ENCODE assay signal across 16 cellular contexts in the genomic region with DNA sequence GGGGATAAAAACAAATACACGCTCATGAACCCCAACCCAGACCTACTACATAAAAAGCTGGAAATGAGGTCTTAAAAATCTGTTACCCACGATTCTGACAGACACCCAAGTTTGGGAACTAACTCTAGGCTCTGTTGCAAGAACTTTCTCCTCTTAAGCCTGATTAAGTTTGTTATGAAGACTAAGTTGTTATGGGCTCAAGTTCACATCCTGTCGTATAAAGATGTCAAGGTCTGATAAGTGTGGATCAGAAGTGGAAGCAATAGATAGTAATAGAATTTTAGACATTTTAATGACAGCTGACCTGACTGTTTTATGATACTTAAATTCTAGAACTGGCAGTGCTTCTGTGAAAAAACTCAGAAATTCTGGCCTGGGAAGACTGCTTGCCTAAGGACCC. TPM values are rescaled to one million over a fixed set of nuclear protein-coding genes. Genes with fewer than 3 reads are reported as not detected.
DNase-seq lines count a peak whose midpoint lies in the region; ATAC-seq and TF ChIP-seq lines count a peak whose summit lies in the region.
"Had no signal": no experiment of that assay in that cellular context is flagged by ENCODE, and none has a peak within 500 bp of the region (broad histone marks: within the 10 kb centered on the region; RNA-seq: fewer than 3 reads in every experiment).

No MANE protein-coding gene starts in this region.

- no peak overlapping the region for H2AFZ ChIP-seq in trophoblast cell (ENCODE audit: insufficient read depth, low read length, poor library complexity)
- H2AFZ ChIP-seq in GM23338: no peak overlapping the region

- H3K4me1 ChIP-seq in CD8-positive, alpha-beta T cell (ENCODE audit: insufficient read depth, low read length): peaks cover 88% of the 10 kb centered on the region
- H3K4me1 ChIP-seq in adipocyte (ENCODE audit: control insufficient read depth, insufficient read depth, low read length): peaks cover 47% of the 10 kb centered on the region
- peaks cover 45 to 53% of the 10 kb centered on the region in 2 experiments for H3K4me1 ChIP-seq in neutrophil (ENCODE audit: control insufficient read depth in 1 of 2, insufficient read depth in 1 of 2, low read depth in 1 of 2, low read length in 1 of 2)
- peaks cover 4 to 5% of the 10 kb centered on the region in 2 experiments for H3K4me1 ChIP-seq in trophoblast cell (ENCODE audit: control insufficient read depth in 1 of 2, insufficient read depth in 2 of 2, low read length in 2 of 2)
- H3K4me1 ChIP-seq in GM23338 (ENCODE audit: insufficient read depth): peaks cover 19% of the 10 kb centered on the region

- no peak overlapping the region for H3K4me3 ChIP-seq in CD8-positive, alpha-beta T cell (ENCODE audit: low read depth, low read length)
- H3K4me3 ChIP-seq in NB4 (ENCODE audit: low read depth, low read length) (no peak overlapping the region), adipocyte (ENCODE audit: low read length) (no peak overlapping the region), neutrophil (ENCODE audit: low read depth in 1 of 2, low read length in 1 of 2) (no peak overlapping the region), trophoblast cell (ENCODE audit: low read depth, low read length) (no peak overlapping the region), GM23338 (no peak overlapping the region)
- H3K4me3 ChIP-seq: pancreas had no signal

- no peaks in the 10 kb centered on the region for H3K9me3 ChIP-seq in CD8-positive, alpha-beta T cell (ENCODE audit: low read length)
- H3K9me3 ChIP-seq in adipocyte (ENCODE audit: control insufficient read depth, low read length) (no peaks in the 10 kb centered on the region), neutrophil (no peaks in the 10 kb centered on the region), trophoblast cell (ENCODE audit: insufficient read depth, low read depth, low read length) (no peaks in the 10 kb centered on the region)
- H3K9me3 ChIP-seq: pancreas had no signal

- no peaks in the 10 kb centered on the region for H3K9me3 Mint-ChIP-seq in CD8-positive, alpha-beta T cell
- no peaks in the 10 kb centered on the region for H3K9me3 Mint-ChIP-seq in GM23338

- WGBS in trophoblast cell (ENCODE audit: extremely low coverage, insufficient coverage, insufficient read length): no CpG with 5 or more reads among the region's 3 CpGs

- no peak overlapping the region for H2AK5ac ChIP-seq in trophoblast cell (ENCODE audit: low read length)

- H3K4me1 Mint-ChIP-seq in CD8-positive, alpha-beta T cell (ENCODE audit: low read depth): peaks cover 92% of the 10 kb centered on the region
- H3K4me1 Mint-ChIP-seq in GM23338: peaks cover 26% of the 10 kb centered on the region

- H3K27me3 Mint-ChIP-seq in CD8-positive, alpha-beta T cell (ENCODE audit: low read depth): no peaks in the 10 kb centered on the region
- H3K27me3 Mint-ChIP-seq in GM23338 (ENCODE audit: insufficient read depth, low read depth, poor library complexity): no peaks in the 10 kb centered on the region

- H3K9me2 ChIP-seq in GM23338 (ENCODE audit: insufficient read depth): no peaks in the 10 kb centered on the region

- H3K27me3 ChIP-seq in CD8-positive, alpha-beta T cell (ENCODE audit: insufficient read depth, low read length): no peaks in the 10 kb centered on the region
- no peaks in the 10 kb centered on the region for H3K27me3 ChIP-seq in adipocyte (replicated peaks; ENCODE audit: control insufficient read depth, insufficient read depth, low read length)
- no peaks in the 10 kb centered on the region for H3K27me3 ChIP-seq in neutrophil
- H3K27me3 ChIP-seq in trophoblast cell (ENCODE audit: insufficient read depth, low read length): no peaks in the 10 kb centered on the region
- no peaks in the 10 kb centered on the region for H3K27me3 ChIP-seq in GM23338 (ENCODE audit: insufficient read depth)
- H3K27me3 ChIP-seq: pancreas had no signal

- H4K12ac ChIP-seq in trophoblast cell (ENCODE audit: low read depth, low read length): no peak overlapping the region

- peak overlapping the region; percentile 43 for H3K9ac ChIP-seq in adipocyte (ENCODE audit: low read length)
- H3K9ac ChIP-seq in trophoblast cell (ENCODE audit: low read length): no peak overlapping the region
- H3K9ac ChIP-seq: KMS-11 had no signal

- no peaks in the 10 kb centered on the region for H3K79me2 ChIP-seq in trophoblast cell (ENCODE audit: control insufficient read depth, insufficient read depth, low read length, poor library complexity)
- peaks cover 23% of the 10 kb centered on the region for H3K79me2 ChIP-seq in GM23338 (replicated peaks; ENCODE audit: insufficient read depth)

- H3K23ac ChIP-seq in trophoblast cell (ENCODE audit: low read length): no peak overlapping the region

- ATAC-seq in CD8-positive, alpha-beta T cell: no peak
- no peak for ATAC-seq in GM23338
- ATAC-seq: pancreas had no signal

- TF ChIP-seq CTCF in CD8-positive, alpha-beta T cell (IDR thresholded peaks at IDR 0.05): no peak
- TF ChIP-seq CTCF in NB4 (IDR thresholded peaks at IDR 0.05; ENCODE audit: low read depth, low read length) (no peak), neutrophil (IDR thresholded peaks at IDR 0.05) (no peak), GM23338 (conservative IDR thresholded peaks at IDR 0.05; ENCODE audit: low read depth in 2 of 2) (no peak)

- H3K14ac ChIP-seq in trophoblast cell (ENCODE audit: low read length): no peak overlapping the region

- H3K4ac ChIP-seq in trophoblast cell (ENCODE audit: low read depth, low read length): no peak overlapping the region

- peaks cover 24% of the 10 kb centered on the region for H3K36me3 Mint-ChIP-seq in CD8-positive, alpha-beta T cell
- H3K36me3 Mint-ChIP-seq in GM23338 (ENCODE audit: low read depth): no peaks in the 10 kb centered on the region

- no peak for DNase-seq in CD8-positive, alpha-beta T cell
- DNase-seq in NB4 (ENCODE audit: low read depth) (peak; percentile 45), adipocyte (ENCODE audit: low read depth) (no peak), trophoblast cell (no peak), GM23338 (ENCODE audit: low spot score) (no peak), amniotic stem cell (lab: John Stamatoyannopoulos, UW) (no peak)
- DNase-seq: activated effector memory CD4-positive, alpha-beta T cell treated with anti-CD3 and anti-CD28 coated beads, Interleukin-2, amount 50 U/mL, for 16 hours; C1 segment of cervical spinal cord; GDM1; hypothalamus; NCI-H1930; NCI-H82; pancreas; SHP77 treated with DMSO at 0.1 percent for 48 hours had no signal

- POLR2A ChIA-PET in CD8-positive, alpha-beta T cell (lab: Charles Lee): interaction anchor here (1.3 to 6.7 kb wide), 5 partner anchors 9 to 28 kb away, joined by 3 to 86 read pairs (median 5); no protein-coding TSS in a partner anchor

- no peak overlapping the region for H3K18ac ChIP-seq in trophoblast cell (ENCODE audit: low read length)

- H3K4me3 Mint-ChIP-seq in CD8-positive, alpha-beta T cell: peak overlapping the region; percentile 65
- H3K4me3 Mint-ChIP-seq in GM23338: no peak overlapping the region

- no peaks in the 10 kb centered on the region for H3F3A ChIP-seq in GM23338 (replicated peaks; ENCODE audit: low read depth)

- no peak overlapping the region for H2BK120ac ChIP-seq in trophoblast cell (ENCODE audit: insufficient read depth, low read length, poor library complexity)

- H3K4me2 ChIP-seq in trophoblast cell (ENCODE audit: low read length) (no peak overlapping the region), GM23338 (no peak overlapping the region)
- H3K4me2 ChIP-seq: KMS-11 had no signal

- peak overlapping the region; percentile 95 for H3K27ac Mint-ChIP-seq in CD8-positive, alpha-beta T cell
- H3K27ac Mint-ChIP-seq in GM23338: no peak overlapping the region

- intact Hi-C loops in CD8-positive, alpha-beta T cell (cut with DNase I, micrococcal nuclease): loop anchor here in 1 of 2 experiments (1.0 to 5.0 kb wide), 3 partner anchors 9 to 623 kb away; no protein-coding TSS in a partner anchor

- no peak overlapping the region for H2BK5ac ChIP-seq in trophoblast cell (ENCODE audit: low read depth, low read length, poor library complexity)

- no peak for TF ChIP-seq POLR2A in NB4 (IDR thresholded peaks at IDR 0.05; ENCODE audit: extremely low read depth, insufficient read length)

- no peaks in the 10 kb centered on the region for H4K20me1 ChIP-seq in GM23338 (replicated peaks; ENCODE audit: insufficient read depth)

- no peak overlapping the region for H4K91ac ChIP-seq in trophoblast cell (ENCODE audit: low read depth, low read length)

- peaks cover 2% of the 10 kb centered on the region for H3K79me1 ChIP-seq in trophoblast cell (ENCODE audit: low read length)

- CTCF ChIA-PET in CD8-positive, alpha-beta T cell (lab: Charles Lee): interaction anchor here (1.0 to 14.3 kb wide), 8 partner anchors 9 to 159 kb away, joined by 3 to 127 read pairs (median 7); no protein-coding TSS in a partner anchor

- H2BK12ac ChIP-seq in trophoblast cell (ENCODE audit: low read length): no peak overlapping the region

- H3K36me3 ChIP-seq in CD8-positive, alpha-beta T cell (ENCODE audit: insufficient read depth, low read length): no peaks in the 10 kb centered on the region
- no peaks in the 10 kb centered on the region for H3K36me3 ChIP-seq in adipocyte (ENCODE audit: control insufficient read depth, insufficient read depth, low read length, severe bottlenecking)
- H3K36me3 ChIP-seq in neutrophil: no peaks in the 10 kb centered on the region
- no peaks in the 10 kb centered on the region for H3K36me3 ChIP-seq in trophoblast cell (ENCODE audit: control insufficient read depth in 1 of 2, insufficient read depth in 2 of 2, low read length in 2 of 2)
- H3K36me3 ChIP-seq in GM23338 (ENCODE audit: insufficient read depth): no peaks in the 10 kb centered on the region
- H3K36me3 ChIP-seq: pancreas had no signal

- no peak overlapping the region for H4K8ac ChIP-seq in trophoblast cell (ENCODE audit: low read depth, low read length)

- peak overlapping the region; percentile 43 for H3K27ac ChIP-seq in CD8-positive, alpha-beta T cell (ENCODE audit: low read depth, low read length)
- H3K27ac ChIP-seq in neutrophil (peak overlapping the region; percentile 86), trophoblast cell (ENCODE audit: low read depth, low read length) (no peak overlapping the region), GM23338 (ENCODE audit: low read depth) (no peak overlapping the region)
- H3K27ac ChIP-seq: KMS-11 had no signal

TF ChIP-seq in GM23338, 12 proteins besides CTCF, POLR2A, EP300 and RAD21 (continues in another document):
- no peak for TF ChIP-seq CREB1 (CRISPR knock-in tag; IDR thresholded peaks at IDR 0.05; ENCODE audit: low read depth)
- no peak for TF ChIP-seq EZH2phosphoT487 (IDR thresholded peaks at IDR 0.05; ENCODE audit: unreplicated experiment)
- no peak for TF ChIP-seq EZH2 (IDR thresholded peaks at IDR 0.05; ENCODE audit: low read depth, unreplicated experiment)
- no peak for TF ChIP-seq POLR2AphosphoS5 (IDR thresholded peaks at IDR 0.05; ENCODE audit: low read depth)
- no peak for TF ChIP-seq ZNF114 (CRISPR knock-in tag; IDR thresholded peaks at IDR 0.05)

RNA-seq across cellular contexts. Expression of a gene that starts 43.2 kb away (rescaled TPM):
- 10 to 100 TPM; 50.3 to 50.9 TPM for total RNA-seq in CD8-positive, alpha-beta T cell
- 15.7 and 16.3 TPM in 2 replicates for polyA plus RNA-seq in trophoblast cell (2013)
- total RNA-seq in GM23338 (2014; rRNA removed; shearing (Covaris generic)): 10.5 and 10.8 TPM in 2 replicates
- polyA plus RNA-seq in GM23338 (2016; fragmentation: Nextera tagmentation; extraction: Ambion mirVana): 9.0 and 10.1 TPM in 2 replicates

Comparison
In these comparisons a context has a peak if more than half of its experiments do, and no peak if none do; other contexts are left out.
1. H3K27ac ChIP-seq: peak in CD8-positive, alpha-beta T cell (single experiment) and neutrophil (single experiment); none in trophoblast cell (single experiment) and GM23338 (single experiment).